ENCODE assay signal across 17 cellular contexts in genomic region chr10:20877986-20878979, GRCh38.
DNase-seq lines count a peak whose midpoint lies in the region; ATAC-seq and TF ChIP-seq lines count a peak whose summit lies in the region.
"Had no signal": no experiment of that assay in that cellular context is flagged by ENCODE, and none has a peak within 500 bp of the region (broad histone marks: within the 10 kb centered on the region; RNA-seq: fewer than 3 reads in every experiment).

No MANE protein-coding gene starts in this region.

- H3K27me3 Mint-ChIP-seq in stimulated activated memory B cell treated with anti-CD40 and anti-IgM and Interleukin-4, amounts not matched to agents 10 μg/mL and 1 μg/mL and 100 μg/mL, for 72 hours, result no peaks in the 10 kb centered on the region
- H3K27me3 Mint-ChIP-seq: activated CD8-positive, alpha-beta T cell treated with anti-CD3 and anti-CD28 coated beads for 36 hours had no signal

- no peak overlapping the region for H3K4me3 Mint-ChIP-seq in stimulated activated memory B cell treated with anti-CD40 and anti-IgM and Interleukin-4, amounts not matched to agents 10 μg/mL and 1 μg/mL and 100 μg/mL, for 72 hours
- H3K4me3 Mint-ChIP-seq: activated CD8-positive, alpha-beta T cell treated with anti-CD3 and anti-CD28 coated beads for 36 hours; activated naive CD8-positive, alpha-beta T cell treated with anti-CD3 and anti-CD28 coated beads for 36 hours had no signal

- no peaks in the 10 kb centered on the region for H3K36me3 Mint-ChIP-seq in stimulated activated memory B cell treated with anti-CD40 and anti-IgM and Interleukin-4, amounts not matched to agents 10 μg/mL and 1 μg/mL and 100 μg/mL, for 72 hours
- H3K36me3 Mint-ChIP-seq: activated naive CD8-positive, alpha-beta T cell treated with anti-CD3 and anti-CD28 coated beads for 36 hours had no signal

- intact Hi-C loops in posterior cingulate gyrus (cut with DNase I), result no loop called here

- no peak for ATAC-seq in HG03045 (IDR thresholded peaks at IDR 0.05; ENCODE audit: unreplicated experiment)
- ATAC-seq in stimulated activated memory B cell treated with anti-CD40 and anti-IgM and Interleukin-4, amounts not matched to agents 10 μg/mL and 1 μg/mL and 100 μg/mL, for 72 hours, result no peak
- ATAC-seq: activated CD8-positive, alpha-beta T cell treated with anti-CD3 and anti-CD28 coated beads for 36 hours; left lung; Panc1 had no signal

- no peaks in the 10 kb centered on the region for H3K9me3 Mint-ChIP-seq in stimulated activated memory B cell treated with anti-CD40 and anti-IgM and Interleukin-4, amounts not matched to agents 10 μg/mL and 1 μg/mL and 100 μg/mL, for 72 hours
- H3K9me3 Mint-ChIP-seq: activated CD8-positive, alpha-beta T cell treated with anti-CD3 and anti-CD28 coated beads for 36 hours had no signal

- H3K4me1 Mint-ChIP-seq in stimulated activated memory B cell treated with anti-CD40 and anti-IgM and Interleukin-4, amounts not matched to agents 10 μg/mL and 1 μg/mL and 100 μg/mL, for 72 hours, result peaks cover 6% of the 10 kb centered on the region
- H3K4me1 Mint-ChIP-seq: activated naive CD8-positive, alpha-beta T cell treated with anti-CD3 and anti-CD28 coated beads for 36 hours had no signal

- H3K27ac Mint-ChIP-seq in stimulated activated memory B cell treated with anti-CD40 and anti-IgM and Interleukin-4, amounts not matched to agents 10 μg/mL and 1 μg/mL and 100 μg/mL, for 72 hours, result no peak overlapping the region
- H3K27ac Mint-ChIP-seq: activated CD8-positive, alpha-beta T cell treated with anti-CD3 and anti-CD28 coated beads for 36 hours; activated naive CD8-positive, alpha-beta T cell treated with anti-CD3 and anti-CD28 coated beads for 36 hours had no signal

- TF ChIP-seq CTCF in cardiac fibroblast (IDR thresholded peaks at IDR 0.05; ENCODE audit: low read depth, low read length), result no peak

- DNase-seq in DMS53 (lab: John Stamatoyannopoulos, UW), result peak; percentile 61
- DNase-seq in LoVo (ENCODE audit: low spot score), result peak; percentile 6
- DNase-seq in cardiac fibroblast (ENCODE audit: low read depth in 2 of 2), result peak; percentile 41 to 63
- DNase-seq in kidney tubule cell (ENCODE audit: low spot score), result peak; percentile 70
- DNase-seq in posterior cingulate gyrus, result no peak
- DNase-seq: activated CD8-positive, alpha-beta T cell treated with anti-CD3 and anti-CD28 coated beads for 36 hours; activated naive CD8-positive, alpha-beta T cell treated with anti-CD3 and anti-CD28 coated beads for 36 hours; activated T-cell treated with anti-CD3 and anti-CD28 coated beads, Interleukin-2, amount 50 U/mL, for 48 hours; AML-193; IMR-90; left lung; NCI-H774; ovary; stimulated activated CD4-positive, alpha-beta T cell treated with anti-CD3 and anti-CD28 coated beads, Interleukin-4, amount 100 ng/mL, for 24 hours had no signal

- no peak overlapping the region for H3K4me3 ChIP-seq in cardiac fibroblast (replicated peaks in 1 of 2; ENCODE audit: low read depth in 2 of 2, low read length in 2 of 2)
- H3K4me3 ChIP-seq: left lung, ovary had no signal

Comparison
In these comparisons a context has a peak if more than half of its experiments do, and no peak if none do; other contexts are left out.
1. DNase-seq: peak in DMS53 (single experiment), LoVo (single experiment), cardiac fibroblast (2 of 2) and kidney tubule cell (single experiment); none in posterior cingulate gyrus (0 of 10).